Comparison of ENCODE assay signal across 12 cellular contexts in the genomic region with DNA sequence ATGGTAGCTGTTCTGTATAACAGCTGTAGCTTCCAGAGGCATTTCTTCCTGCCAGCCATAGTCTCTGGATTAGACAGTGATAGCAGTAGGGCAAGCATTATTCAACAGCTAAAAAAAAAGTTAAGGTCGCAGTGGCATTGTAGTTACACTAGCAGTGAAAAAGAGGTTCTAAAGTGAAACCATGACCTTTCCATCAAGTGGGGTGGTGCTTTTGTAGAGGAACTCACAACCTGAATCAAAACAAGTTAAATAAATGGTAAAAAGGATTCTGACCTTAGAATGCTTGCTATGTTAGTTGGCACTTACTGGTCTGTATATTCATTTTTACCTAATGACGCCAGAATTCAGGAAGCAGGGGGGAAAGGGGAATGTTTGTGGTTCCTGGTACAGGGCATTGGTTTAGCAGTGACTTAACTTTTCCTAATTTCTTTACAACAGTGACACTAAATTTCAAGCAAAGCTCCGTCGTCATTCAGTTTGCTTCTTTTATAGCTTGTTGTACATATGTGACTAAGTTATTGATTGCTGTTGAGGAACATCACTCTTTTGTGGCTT. TPM values are rescaled to one million over a fixed set of nuclear protein-coding genes. Genes with fewer than 3 reads are reported as not detected.
DNase-seq lines count a peak whose midpoint lies in the region; ATAC-seq and TF ChIP-seq lines count a peak whose summit lies in the region.
"Had no signal": no experiment of that assay in that cellular context is flagged by ENCODE, and none has a peak within 500 bp of the region (broad histone marks: within the 10 kb centered on the region; RNA-seq: fewer than 3 reads in every experiment).

No MANE protein-coding gene starts in this region.

- H3K27ac Mint-ChIP-seq in activated T-cell treated with anti-CD3 and anti-CD28 coated beads, Interleukin-2, amount 50 U/mL, for 72 hours: peak overlapping the region; percentile 80
- H3K27ac Mint-ChIP-seq: WTC11 had no signal

- H3K27me3 ChIP-seq in adipocyte (replicated peaks; ENCODE audit: control insufficient read depth, insufficient read depth, low read length) (no peaks in the 10 kb centered on the region), thoracic aorta (replicated peaks; ENCODE audit: insufficient read depth) (no peaks in the 10 kb centered on the region)
- H3K27me3 ChIP-seq: transverse colon had no signal

- no peak for TF ChIP-seq CTCF in thoracic aorta (IDR thresholded peaks at IDR 0.05)

- H3K4me1 ChIP-seq in adipocyte (ENCODE audit: control insufficient read depth, insufficient read depth, low read length) (peaks cover 10% of the 10 kb centered on the region), thoracic aorta (ENCODE audit: control insufficient read depth in 1 of 2, low read depth in 2 of 2) (peaks cover 9% of the 10 kb centered on the region in 2 donors)

- ATAC-seq in activated T-cell treated with anti-CD3 and anti-CD28 coated beads, Interleukin-2, amount 50 U/mL, for 72 hours (replicated peaks in 1 of 2): peak; percentile 39 to 54
- ATAC-seq in left ventricle myocardium superior (peak; percentile 90), thoracic aorta (ENCODE audit: insufficient number of reproducible peaks, low FRiP score, low read depth) (no peak), GM21390 (IDR thresholded peaks at IDR 0.05; ENCODE audit: unreplicated experiment) (no peak)
- ATAC-seq: left lobe of liver, WTC11 had no signal

- H3K36me3 ChIP-seq in adipocyte (ENCODE audit: control insufficient read depth, insufficient read depth, low read length, severe bottlenecking) (peaks cover 9% of the 10 kb centered on the region), thoracic aorta (no peaks in the 10 kb centered on the region)
- H3K36me3 ChIP-seq: transverse colon had no signal

- no peaks in the 10 kb centered on the region for H3K9me3 Mint-ChIP-seq in activated T-cell treated with anti-CD3 and anti-CD28 coated beads, Interleukin-2, amount 50 U/mL, for 72 hours

- no peaks in the 10 kb centered on the region for H3K27me3 Mint-ChIP-seq in activated T-cell treated with anti-CD3 and anti-CD28 coated beads, Interleukin-2, amount 50 U/mL, for 72 hours (ENCODE audit: low read depth)

- intact Hi-C loops in left ventricle myocardium superior (cut with micrococcal nuclease): no loop called here

- H3K36me3 Mint-ChIP-seq in activated T-cell treated with anti-CD3 and anti-CD28 coated beads, Interleukin-2, amount 50 U/mL, for 72 hours (ENCODE audit: insufficient read depth in 2 of 2): peaks cover 0 to 2% of the 10 kb centered on the region in 2 donors

- DNase-seq in activated T-cell treated with anti-CD3 and anti-CD28 coated beads, Interleukin-2, amount 50 U/mL, for 72 hours: no peak
- no peak for DNase-seq in activated T-cell treated with anti-CD3 and anti-CD28 coated beads, Interleukin-2, amount 50 U/mL, for 48 hours
- DNase-seq in adipocyte (ENCODE audit: low read depth) (peak; percentile 61), left ventricle myocardium superior (no peak), thoracic aorta (ENCODE audit: low spot score) (no peak), amygdala (lab: John Stamatoyannopoulos, UW) (no peak), Ammon's horn (ENCODE audit: low spot score) (no peak)
- DNase-seq: transverse colon had no signal

- H3K4me1 Mint-ChIP-seq in activated T-cell treated with anti-CD3 and anti-CD28 coated beads, Interleukin-2, amount 50 U/mL, for 72 hours (ENCODE audit: low read depth): peaks cover 26% of the 10 kb centered on the region
- H3K4me1 Mint-ChIP-seq: WTC11 had no signal

- H3K4me3 ChIP-seq in adipocyte (ENCODE audit: low read length): no peak overlapping the region
- H3K4me3 ChIP-seq in thoracic aorta: peak overlapping the region; percentile 44
- H3K4me3 ChIP-seq: transverse colon had no signal

- H3K9me3 ChIP-seq in adipocyte (ENCODE audit: control insufficient read depth, low read length) (no peaks in the 10 kb centered on the region), thoracic aorta (no peaks in the 10 kb centered on the region)
- H3K9me3 ChIP-seq: transverse colon had no signal

- no peak overlapping the region for H3K9ac ChIP-seq in adipocyte (ENCODE audit: low read length)

- H3K27ac ChIP-seq in thoracic aorta: peak overlapping the region in 1 of 2 donors; percentile 48
- H3K27ac ChIP-seq: C4-2B, transverse colon had no signal

- peak overlapping the region; percentile 40 to 79 for H3K4me3 Mint-ChIP-seq in activated T-cell treated with anti-CD3 and anti-CD28 coated beads, Interleukin-2, amount 50 U/mL, for 72 hours
- H3K4me3 Mint-ChIP-seq: WTC11 had no signal

RNA-seq across cellular contexts. Expression of gene GBF1, which starts 55.0 kb away (rescaled TPM):
- 10 to 100 TPM; 44.2 to 47.6 TPM for total RNA-seq in activated T-cell treated with anti-CD3 and anti-CD28 coated beads, Interleukin-2, amount 50 U/mL, for 72 hours
- total RNA-seq in left ventricle myocardium superior (41.7 TPM), thoracic aorta (10 to 100 TPM; 38.1 to 44.9 TPM)

RNA-seq across cellular contexts. Expression of gene PITX3, which starts 59.1 kb away (rescaled TPM):
- under 1 TPM; 0.24 to 0.28 TPM for total RNA-seq in activated T-cell treated with anti-CD3 and anti-CD28 coated beads, Interleukin-2, amount 50 U/mL, for 72 hours
- total RNA-seq in left ventricle myocardium superior: 1.1 TPM
- not detected for total RNA-seq in thoracic aorta
- total RNA-seq: left lobe of liver, transverse colon had no signal

Comparison
In these comparisons a context has a peak if more than half of its experiments do, and no peak if none do; other contexts are left out.
1. ATAC-seq: peak in activated T-cell treated with anti-CD3 and anti-CD28 coated beads, Interleukin-2, amount 50 U/mL, for 72 hours (2 of 2) and left ventricle myocardium superior (single experiment); none in thoracic aorta (single experiment) and GM21390 (single experiment).